14 cellular contexts compared by ENCODE assay signal in genomic region chr3:172305552-172305951, GRCh38.
DNase-seq lines count a peak whose midpoint lies in the region; ATAC-seq, FAIRE-seq and TF ChIP-seq lines count a peak whose summit lies in the region.
"Had no signal": no experiment of that assay in that cellular context is flagged by ENCODE, and none has a peak within 500 bp of the region (broad histone marks: within the 10 kb centered on the region; RNA-seq: fewer than 3 reads in every experiment).

No MANE protein-coding gene starts in this region.

- CTCF ChIA-PET in endothelial cell of umbilical vein (lab: Charles Lee) = no interaction called here

- 100% methylated on average over 2 of the region's 2 CpGs for WGBS in right lobe of liver (ENCODE audit: insufficient coverage, low coverage, low lambda C conversion rate, missing lambda C conversion rate)

- no peak for FAIRE-seq in endothelial cell of umbilical vein (lab: Jason Lieb, UNC)

- H3K27ac ChIP-seq in endothelial cell of umbilical vein (ENCODE audit: insufficient read depth, low read depth, low read length) (peak overlapping the region; percentile 21), right lobe of liver (peak overlapping the region in 2 of 3 donors; percentile 2 to 3)
- H3K27ac ChIP-seq: HL-60 had no signal

- DNase-seq in AG08395 (ENCODE audit: low spot score) = peak; percentile 28
- peak; percentile 83 for DNase-seq in LHCN-M2 (ENCODE audit: low read depth)
- DNase-seq in endothelial cell of umbilical vein (ENCODE audit: low read depth, low spot score) = peak; percentile 46
- DNase-seq in right lobe of liver = no peak
- DNase-seq in NCI-H524 (lab: John Stamatoyannopoulos, UW) = no peak
- no peak for DNase-seq in dedifferentiated amniotic fluid mesenchymal stem cell (ENCODE audit: extremely low spot score)
- no peak for DNase-seq in stimulated activated CD4-positive, alpha-beta T cell treated with anti-CD3 and anti-CD28 coated beads, Interleukin-4, amount 100 ng/mL, for 24 hours
- DNase-seq: AML-193, DMS79 treated with DMSO at 0.1 percent for 48 hours, NCI-H510A treated with DMSO at 0.1 percent for 48 hours, SHP77 had no signal

- no peaks in the 10 kb centered on the region for H4K20me1 ChIP-seq in endothelial cell of umbilical vein (replicated peaks; ENCODE audit: control insufficient read depth, extremely low read depth, insufficient read depth, low read length)

- H3K4me1 ChIP-seq in endothelial cell of umbilical vein (ENCODE audit: control insufficient read depth, extremely low read depth, insufficient read depth, low read length) (peaks cover 21% of the 10 kb centered on the region), right lobe of liver (peaks cover 0 to 8% (median 2%) of the 10 kb centered on the region in 4 donors)

- H3K4me3 ChIP-seq in endothelial cell of umbilical vein (replicated peaks in 1 of 3; ENCODE audit: insufficient read depth in 1 of 3, low read depth in 1 of 3, low read length in 3 of 3) (no peak overlapping the region), right lobe of liver (no peak overlapping the region)

- H3K36me3 ChIP-seq in endothelial cell of umbilical vein (ENCODE audit: control insufficient read depth in 2 of 2, extremely low read depth in 1 of 2, insufficient read depth in 2 of 2, low read length in 2 of 2) = peaks cover 27 to 48% of the 10 kb centered on the region in 2 experiments
- peaks cover 7 to 48% (median 18%) of the 10 kb centered on the region in 4 donors for H3K36me3 ChIP-seq in right lobe of liver

- peaks cover 11% of the 10 kb centered on the region for H3K79me2 ChIP-seq in endothelial cell of umbilical vein (ENCODE audit: control insufficient read depth, insufficient read depth, low read length)

- TF ChIP-seq CTCF in endothelial cell of umbilical vein (IDR thresholded peaks at IDR 0.05; ENCODE audit: extremely low read depth in 1 of 2, insufficient read depth in 1 of 2, low read depth in 1 of 2, low read length in 2 of 2) (no peak), right lobe of liver (IDR thresholded peaks at IDR 0.05) (no peak)

- H3K9ac ChIP-seq in endothelial cell of umbilical vein (replicated peaks; ENCODE audit: extremely low read depth, insufficient read depth, low read length) = no peak overlapping the region

- TF ChIP-seq POLR2A in endothelial cell of umbilical vein (IDR thresholded peaks at IDR 0.05; ENCODE audit: low read depth, low read length) (no peak), right lobe of liver (IDR thresholded peaks at IDR 0.05) (no peak)

- H3K9me3 ChIP-seq in endothelial cell of umbilical vein (replicated peaks; ENCODE audit: control insufficient read depth, insufficient read depth, low read length) (no peaks in the 10 kb centered on the region), right lobe of liver (no peaks in the 10 kb centered on the region)

- no peaks in the 10 kb centered on the region for H3K27me3 ChIP-seq in endothelial cell of umbilical vein (ENCODE audit: control insufficient read depth in 2 of 2, insufficient read depth in 2 of 2, low read length in 2 of 2)
- no peaks in the 10 kb centered on the region for H3K27me3 ChIP-seq in right lobe of liver

- dilution Hi-C loops in endothelial cell of umbilical vein (cut with MboI; ENCODE audit: extremely low pct_ligation_motif_present, low sequenced_read_pairs) = no loop called here

- no peaks in the 10 kb centered on the region for H3K9me1 ChIP-seq in endothelial cell of umbilical vein (replicated peaks; ENCODE audit: control insufficient read depth, extremely low read depth, insufficient read depth, low read length)

- no peak overlapping the region for H2AFZ ChIP-seq in endothelial cell of umbilical vein (ENCODE audit: low read depth, low read length)

- BruUV-seq in endothelial cell of umbilical vein (replicated peaks; lab: Mats Ljungman, UMichigan) = no TSS peak

- POLR2A ChIA-PET in endothelial cell of umbilical vein (lab: Charles Lee) = no interaction called here

- intact Hi-C loops in endothelial cell of umbilical vein (cut with micrococcal nuclease) (no loop called here), right lobe of liver (cut with DNase I) (no loop called here)

- ATAC-seq in right lobe of liver = peak; percentile 70 to 89 (median 82)
- no peak for ATAC-seq in GM19035 (IDR thresholded peaks at IDR 0.05; ENCODE audit: unreplicated experiment)
- ATAC-seq: WTC11 had no signal

- no peak overlapping the region for H3K4me2 ChIP-seq in endothelial cell of umbilical vein (ENCODE audit: insufficient read depth, low read length)

TF ChIP-seq in endothelial cell of umbilical vein, 7 proteins besides CTCF, POLR2A, EP300 and RAD21:
- TF ChIP-seq JUN (IDR thresholded peaks at IDR 0.05; ENCODE audit: borderline replicate concordance, insufficient read depth, insufficient read length, low read depth) (no peak), POLR2AphosphoS5 (IDR thresholded peaks at IDR 0.05; ENCODE audit: insufficient read depth, low read depth, low read length) (no peak), FOS (IDR thresholded peaks at IDR 0.05; ENCODE audit: borderline replicate concordance, insufficient read depth, low read length) (peak; percentile 45), MYC (IDR thresholded peaks at IDR 0.05; ENCODE audit: low read depth, low read length) (no peak), EZH2 (IDR thresholded peaks at IDR 0.05; ENCODE audit: borderline replicate concordance, low read depth, low read length, severe bottlenecking) (no peak)
- TF ChIP-seq, protein P1, sequence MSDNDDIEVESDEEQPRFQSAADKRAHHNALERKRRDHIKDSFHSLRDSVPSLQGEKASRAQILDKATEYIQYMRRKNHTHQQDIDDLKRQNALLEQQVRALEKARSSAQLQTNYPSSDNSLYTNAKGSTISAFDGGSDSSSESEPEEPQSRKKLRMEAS (IDR thresholded peaks at IDR 0.05; ENCODE audit: insufficient read depth, insufficient read length) = no peak

Comparison
In these comparisons a context has a peak if more than half of its experiments do, and no peak if none do; other contexts are left out.
1. DNase-seq: peak in AG08395 (single experiment), LHCN-M2 (single experiment) and endothelial cell of umbilical vein (single experiment); none in right lobe of liver (0 of 3), NCI-H524 (0 of 2), dedifferentiated amniotic fluid mesenchymal stem cell (single experiment) and stimulated activated CD4-positive, alpha-beta T cell treated with anti-CD3 and anti-CD28 coated beads, Interleukin-4, amount 100 ng/mL, for 24 hours (single experiment).